9 cellular contexts compared by ENCODE assay signal in genomic region chr6:30763618-30764489, GRCh38. TPM values are rescaled to one million over a fixed set of nuclear protein-coding genes. Genes with fewer than 3 reads are reported as not detected.
DNase-seq lines count a peak whose midpoint lies in the region; ATAC-seq and TF ChIP-seq lines count a peak whose summit lies in the region.
"Had no signal": no experiment of that assay in that cellular context is flagged by ENCODE, and none has a peak within 500 bp of the region (broad histone marks: within the 10 kb centered on the region; RNA-seq: fewer than 3 reads in every experiment).

No MANE protein-coding gene starts in this region.

- DNase-seq in NCI-H1092 treated with DMSO at 0.1 percent for 48 hours (lab: John Stamatoyannopoulos, UW), result peak; percentile 0
- no peak for DNase-seq in NCI-H1092 (lab: John Stamatoyannopoulos, UW)
- DNase-seq in NCI-H146 treated with DMSO at 0.1 percent for 48 hours (lab: John Stamatoyannopoulos, UW; ENCODE audit: unreplicated experiment), result peak; percentile 86
- peak; percentile 80 for DNase-seq in choroid plexus epithelial cell (ENCODE audit: low read depth)
- DNase-seq in naive thymus-derived CD8-positive, alpha-beta T cell, result peak in 1 of 10 donors; percentile 13
- no peak for DNase-seq in gastrocnemius medialis
- no peak for DNase-seq in activated effector memory CD4-positive, alpha-beta T cell treated with Interleukin-2 at 50 U/mL for 16 hours
- no peak for DNase-seq in testis

- in situ Hi-C loops in gastrocnemius medialis (cut with MboI; ENCODE audit: low sequenced_read_pairs in 4 of 4), result no loop called here

- peak overlapping the region in 9 of 10 donors; percentile 28 to 84 (median 62) for H3K27ac Mint-ChIP-seq in naive thymus-derived CD8-positive, alpha-beta T cell
- H3K27ac Mint-ChIP-seq: B cell had no signal

- H3K4me1 ChIP-seq in gastrocnemius medialis (peaks cover 0 to 5% of the 10 kb centered on the region in 2 donors), testis (peaks cover 5% of the 10 kb centered on the region)

- H3K36me3 Mint-ChIP-seq in naive thymus-derived CD8-positive, alpha-beta T cell, result no peaks in the 10 kb centered on the region

- peaks cover 0 to 3% (median 0%) of the 10 kb centered on the region in 9 donors for H3K9me3 Mint-ChIP-seq in naive thymus-derived CD8-positive, alpha-beta T cell

- no peaks in the 10 kb centered on the region for H3K27me3 Mint-ChIP-seq in naive thymus-derived CD8-positive, alpha-beta T cell

- no peaks in the 10 kb centered on the region for H3K36me3 ChIP-seq in gastrocnemius medialis
- no peaks in the 10 kb centered on the region for H3K36me3 ChIP-seq in testis (ENCODE audit: low read depth, missing control alignments)

- TF ChIP-seq CTCF in choroid plexus epithelial cell (conservative IDR thresholded peaks at IDR 0.05; ENCODE audit: low read depth, low read length) (peak; percentile 43), gastrocnemius medialis (IDR thresholded peaks at IDR 0.05 in 4 of 5, conservative IDR thresholded peaks at IDR 0.05 in 1 of 5) (no peak), testis (IDR thresholded peaks at IDR 0.05) (no peak)

- H3K4me3 ChIP-seq in choroid plexus epithelial cell (ENCODE audit: low read depth, low read length) (no peak overlapping the region), gastrocnemius medialis (no peak overlapping the region), testis (no peak overlapping the region)

- peak; percentile 49 to 67 for ATAC-seq in naive thymus-derived CD8-positive, alpha-beta T cell
- ATAC-seq in gastrocnemius medialis, result no peak

- POLR2A ChIA-PET in naive thymus-derived CD8-positive, alpha-beta T cell (lab: Charles Lee), result interaction anchor here (1.3 kb wide), 1 partner anchor 49 kb away, joined by 3 read pairs; no protein-coding TSS in a partner anchor

- H3K4me3 Mint-ChIP-seq in naive thymus-derived CD8-positive, alpha-beta T cell, result peak overlapping the region in 7 of 10 donors; percentile 5 to 69 (median 49)
- H3K4me3 Mint-ChIP-seq: B cell had no signal

- H3K27ac ChIP-seq in gastrocnemius medialis, result no peak overlapping the region
- H3K27ac ChIP-seq in testis, result no peak overlapping the region

- no peaks in the 10 kb centered on the region for H3K27me3 ChIP-seq in gastrocnemius medialis
- H3K27me3 ChIP-seq in testis, result no peaks in the 10 kb centered on the region

- peaks cover 29 to 49% (median 44%) of the 10 kb centered on the region in 4 donors for H3K4me1 Mint-ChIP-seq in naive thymus-derived CD8-positive, alpha-beta T cell

- H3K9me3 ChIP-seq in gastrocnemius medialis, result no peaks in the 10 kb centered on the region
- H3K9me3 ChIP-seq in testis, result no peaks in the 10 kb centered on the region

- WGBS in testis, 2 donors, result 58 to 68% methylated on average over 8 of the region's 8 CpGs

- TF ChIP-seq POLR2A in gastrocnemius medialis (IDR thresholded peaks at IDR 0.05), result no peak
- no peak for TF ChIP-seq POLR2A in testis (IDR thresholded peaks at IDR 0.05)

- intact Hi-C loops in gastrocnemius medialis (cut with DNase I; ENCODE audit: low total_unique reads) (no loop called here), testis (cut with DNase I; ENCODE audit: low total_unique reads) (no loop called here)

RNA-seq across cellular contexts. Expression of gene IER3, which starts 19.5 kb away (rescaled TPM):
- total RNA-seq in naive thymus-derived CD8-positive, alpha-beta T cell, result 10 to 100 TPM; 16.0 to 17.0 TPM
- polyA plus RNA-seq in naive thymus-derived CD8-positive, alpha-beta T cell, result 1 to 10 TPM in 2 of 3 donors, under 1 TPM in 1; 0.58 to 1.8 (median 1.5) TPM
- total RNA-seq in gastrocnemius medialis (1 to 10 TPM in 3 of 4 donors, under 1 TPM in 1; 0.24 to 2.0 (median 1.4) TPM), testis (1 to 10 TPM; 1.4 to 7.7 TPM)
- polyA plus RNA-seq in testis (ENCODE audit: insufficient read depth, low read depth, low replicate concordance), result 11.1 TPM

RNA-seq across cellular contexts. Expression of gene FLOT1, which starts 21.4 kb away (rescaled TPM):
- 10 to 100 TPM; 74.1 to 79.8 TPM for total RNA-seq in naive thymus-derived CD8-positive, alpha-beta T cell
- polyA plus RNA-seq in naive thymus-derived CD8-positive, alpha-beta T cell, result 10 to 100 TPM; 76.0 to 98.4 (median 78.4) TPM
- total RNA-seq in gastrocnemius medialis (100 to 1,000 TPM in 3 of 4 donors, 10 to 100 TPM in 1; 96.9 to 127 (median 117) TPM), testis (10 to 100 TPM; 84.1 to 88.1 TPM)
- polyA plus RNA-seq in testis (ENCODE audit: insufficient read depth, low read depth, low replicate concordance), result 169 TPM

RNA-seq across cellular contexts. Expression of gene TUBB, which starts 43.7 kb away (rescaled TPM):
- total RNA-seq in naive thymus-derived CD8-positive, alpha-beta T cell, result 100 to 1,000 TPM; 171 to 187 TPM
- polyA plus RNA-seq in naive thymus-derived CD8-positive, alpha-beta T cell, result 100 to 1,000 TPM in 1 of 3 donors, 10 to 100 TPM in 2; 79.2 to 116 (median 83.3) TPM
- 100 to 1,000 TPM in 3 of 4 donors, 10 to 100 TPM in 1; 79.7 to 294 (median 193) TPM for total RNA-seq in gastrocnemius medialis
- total RNA-seq in testis, result 100 to 1,000 TPM; 173 to 252 TPM
- polyA plus RNA-seq in testis (ENCODE audit: insufficient read depth, low read depth, low replicate concordance), result 309 TPM

RNA-seq across cellular contexts. Expression of gene MDC1, which starts 46.8 kb away (rescaled TPM):
- 10 to 100 TPM; 50.8 to 54.9 TPM for total RNA-seq in naive thymus-derived CD8-positive, alpha-beta T cell
- polyA plus RNA-seq in naive thymus-derived CD8-positive, alpha-beta T cell, result 1 to 10 TPM; 1.3 to 6.3 (median 2.8) TPM
- total RNA-seq in gastrocnemius medialis, result 1 to 10 TPM; 3.6 to 8.9 (median 6.2) TPM
- 10 to 100 TPM; 56.6 to 79.3 TPM for total RNA-seq in testis
- polyA plus RNA-seq in testis (ENCODE audit: insufficient read depth, low read depth, low replicate concordance), result 155 TPM

Comparison
In these comparisons a context has a peak if more than half of its experiments do, and no peak if none do; other contexts are left out.
1. DNase-seq: peak in NCI-H1092 treated with DMSO at 0.1 percent for 48 hours (single experiment), NCI-H146 treated with DMSO at 0.1 percent for 48 hours (single experiment) and choroid plexus epithelial cell (single experiment); none in NCI-H1092 (single experiment), gastrocnemius medialis (0 of 2), activated effector memory CD4-positive, alpha-beta T cell treated with Interleukin-2 at 50 U/mL for 16 hours (single experiment) and testis (single experiment).
2. ATAC-seq: peak in naive thymus-derived CD8-positive, alpha-beta T cell (2 of 2); none in gastrocnemius medialis (0 of 2).